Comparison of ENCODE assay signal across 1 cellular context in the genomic region with DNA sequence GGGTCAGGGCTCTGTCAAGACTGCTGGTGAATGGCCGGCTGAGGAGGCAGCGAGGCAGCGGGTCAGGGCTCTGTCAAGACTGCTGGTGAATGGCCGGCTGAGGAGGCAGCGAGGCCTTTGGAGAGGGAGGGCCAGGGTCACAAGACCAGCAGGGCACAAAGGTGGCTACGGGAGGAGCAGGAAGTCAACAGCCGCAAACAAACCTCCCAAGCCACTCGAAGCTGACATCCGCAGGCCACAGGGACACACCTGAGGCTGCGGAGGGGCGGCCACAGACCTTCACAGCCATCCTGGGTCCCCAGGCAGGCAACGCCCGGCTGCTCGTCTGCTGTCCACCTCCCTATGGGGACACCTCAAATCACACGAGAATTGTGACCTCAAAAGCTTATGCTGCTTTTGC.
TF ChIP-seq lines count a peak whose summit lies in the region.

No MANE protein-coding gene starts in this region.

TF ChIP-seq in HepG2, 621 proteins besides CTCF, POLR2A, EP300 and RAD21 (continued from another document and continues in another):
- TF ChIP-seq, protein P1, sequence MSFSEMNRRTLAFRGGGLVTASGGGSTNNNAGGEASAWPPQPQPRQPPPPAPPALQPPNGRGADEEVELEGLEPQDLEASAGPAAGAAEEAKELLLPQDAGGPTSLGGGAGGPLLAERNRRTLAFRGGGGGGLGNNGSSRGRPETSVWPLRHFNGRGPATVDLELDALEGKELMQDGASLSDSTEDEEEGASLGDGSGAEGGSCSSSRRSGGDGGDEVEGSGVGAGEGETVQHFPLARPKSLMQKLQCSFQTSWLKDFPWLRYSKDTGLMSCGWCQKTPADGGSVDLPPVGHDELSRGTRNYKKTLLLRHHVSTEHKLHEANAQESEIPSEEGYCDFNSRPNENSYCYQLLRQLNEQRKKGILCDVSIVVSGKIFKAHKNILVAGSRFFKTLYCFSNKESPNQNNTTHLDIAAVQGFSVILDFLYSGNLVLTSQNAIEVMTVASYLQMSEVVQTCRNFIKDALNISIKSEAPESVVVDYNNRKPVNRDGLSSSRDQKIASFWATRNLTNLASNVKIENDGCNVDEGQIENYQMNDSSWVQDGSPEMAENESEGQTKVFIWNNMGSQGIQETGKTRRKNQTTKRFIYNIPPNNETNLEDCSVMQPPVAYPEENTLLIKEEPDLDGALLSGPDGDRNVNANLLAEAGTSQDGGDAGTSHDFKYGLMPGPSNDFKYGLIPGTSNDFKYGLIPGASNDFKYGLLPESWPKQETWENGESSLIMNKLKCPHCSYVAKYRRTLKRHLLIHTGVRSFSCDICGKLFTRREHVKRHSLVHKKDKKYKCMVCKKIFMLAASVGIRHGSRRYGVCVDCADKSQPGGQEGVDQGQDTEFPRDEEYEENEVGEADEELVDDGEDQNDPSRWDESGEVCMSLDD (CRISPR knock-in tag; IDR thresholded peaks at IDR 0.05; ENCODE audit: borderline replicate concordance), result no peak
- no peak for TF ChIP-seq NFIC (IDR thresholded peaks at IDR 0.05; ENCODE audit: low read length)
- no peak for TF ChIP-seq ZFAT (CRISPR knock-in tag; conservative IDR thresholded peaks at IDR 0.05)
- TF ChIP-seq GATAD2A (CRISPR knock-in tag; IDR thresholded peaks at IDR 0.05), result 0 out of 2 replicates have a peak, but pooled peaks have one; percentile 12
- TF ChIP-seq ZSCAN12 (CRISPR knock-in tag; IDR thresholded peaks at IDR 0.05), result no peak
- TF ChIP-seq ZNF337 (CRISPR knock-in tag; IDR thresholded peaks at IDR 0.05; ENCODE audit: borderline replicate concordance, low read depth), result no peak
- TF ChIP-seq, protein P2, sequence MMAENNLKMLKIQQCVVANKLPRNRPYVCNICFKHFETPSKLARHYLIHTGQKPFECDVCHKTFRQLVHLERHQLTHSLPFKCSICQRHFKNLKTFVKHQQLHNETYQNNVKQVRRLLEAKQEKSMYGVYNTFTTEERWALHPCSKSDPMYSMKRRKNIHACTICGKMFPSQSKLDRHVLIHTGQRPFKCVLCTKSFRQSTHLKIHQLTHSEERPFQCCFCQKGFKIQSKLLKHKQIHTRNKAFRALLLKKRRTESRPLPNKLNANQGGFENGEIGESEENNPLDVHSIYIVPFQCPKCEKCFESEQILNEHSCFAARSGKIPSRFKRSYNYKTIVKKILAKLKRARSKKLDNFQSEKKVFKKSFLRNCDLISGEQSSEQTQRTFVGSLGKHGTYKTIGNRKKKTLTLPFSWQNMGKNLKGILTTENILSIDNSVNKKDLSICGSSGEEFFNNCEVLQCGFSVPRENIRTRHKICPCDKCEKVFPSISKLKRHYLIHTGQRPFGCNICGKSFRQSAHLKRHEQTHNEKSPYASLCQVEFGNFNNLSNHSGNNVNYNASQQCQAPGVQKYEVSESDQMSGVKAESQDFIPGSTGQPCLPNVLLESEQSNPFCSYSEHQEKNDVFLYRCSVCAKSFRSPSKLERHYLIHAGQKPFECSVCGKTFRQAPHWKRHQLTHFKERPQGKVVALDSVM (CRISPR knock-in tag; IDR thresholded peaks at IDR 0.05), result peak; percentile 72; the same call in 1 of the 2 replicates
- no peak for TF ChIP-seq GATA4 (IDR thresholded peaks at IDR 0.05; ENCODE audit: borderline replicate concordance, low read depth)
- no peak for TF ChIP-seq ZNF234 (CRISPR knock-in tag; conservative IDR thresholded peaks at IDR 0.05)
- no peak for TF ChIP-seq NAIF1 (CRISPR knock-in tag; IDR thresholded peaks at IDR 0.05; ENCODE audit: borderline replicate concordance)
- TF ChIP-seq IKZF1 (IDR thresholded peaks at IDR 0.05), result no peak
- TF ChIP-seq HCFC1 (IDR thresholded peaks at IDR 0.05; ENCODE audit: low read depth, low read length), result no peak
- TF ChIP-seq RARA (CRISPR knock-in tag; IDR thresholded peaks at IDR 0.05), result peak; percentile 45; the same call in 1 of the 2 replicates
- TF ChIP-seq ZGPAT (CRISPR knock-in tag; IDR thresholded peaks at IDR 0.05), result peak; percentile 31; the same call in 1 of the 2 replicates
- TF ChIP-seq, protein P3, sequence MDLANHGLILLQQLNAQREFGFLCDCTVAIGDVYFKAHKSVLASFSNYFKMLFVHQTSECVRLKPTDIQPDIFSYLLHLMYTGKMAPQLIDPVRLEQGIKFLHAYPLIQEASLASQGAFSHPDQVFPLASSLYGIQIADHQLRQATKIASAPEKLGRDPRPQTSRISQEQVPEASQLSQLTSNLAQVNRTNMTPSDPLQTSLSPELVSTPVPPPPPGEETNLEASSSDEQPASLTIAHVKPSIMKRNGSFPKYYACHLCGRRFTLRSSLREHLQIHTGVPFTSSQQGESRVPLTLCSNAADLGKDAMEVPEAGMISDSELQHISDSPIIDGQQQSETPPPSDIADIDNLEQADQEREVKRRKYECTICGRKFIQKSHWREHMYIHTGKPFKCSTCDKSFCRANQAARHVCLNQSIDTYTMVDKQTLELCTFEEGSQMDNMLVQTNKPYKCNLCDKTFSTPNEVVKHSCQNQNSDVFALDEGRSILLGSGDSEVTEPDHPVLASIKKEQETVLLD (CRISPR knock-in tag; IDR thresholded peaks at IDR 0.05; ENCODE audit: low read depth), result no peak
- no peak for TF ChIP-seq ZKSCAN1 (IDR thresholded peaks at IDR 0.05; ENCODE audit: low read length)
- TF ChIP-seq, protein P4, sequence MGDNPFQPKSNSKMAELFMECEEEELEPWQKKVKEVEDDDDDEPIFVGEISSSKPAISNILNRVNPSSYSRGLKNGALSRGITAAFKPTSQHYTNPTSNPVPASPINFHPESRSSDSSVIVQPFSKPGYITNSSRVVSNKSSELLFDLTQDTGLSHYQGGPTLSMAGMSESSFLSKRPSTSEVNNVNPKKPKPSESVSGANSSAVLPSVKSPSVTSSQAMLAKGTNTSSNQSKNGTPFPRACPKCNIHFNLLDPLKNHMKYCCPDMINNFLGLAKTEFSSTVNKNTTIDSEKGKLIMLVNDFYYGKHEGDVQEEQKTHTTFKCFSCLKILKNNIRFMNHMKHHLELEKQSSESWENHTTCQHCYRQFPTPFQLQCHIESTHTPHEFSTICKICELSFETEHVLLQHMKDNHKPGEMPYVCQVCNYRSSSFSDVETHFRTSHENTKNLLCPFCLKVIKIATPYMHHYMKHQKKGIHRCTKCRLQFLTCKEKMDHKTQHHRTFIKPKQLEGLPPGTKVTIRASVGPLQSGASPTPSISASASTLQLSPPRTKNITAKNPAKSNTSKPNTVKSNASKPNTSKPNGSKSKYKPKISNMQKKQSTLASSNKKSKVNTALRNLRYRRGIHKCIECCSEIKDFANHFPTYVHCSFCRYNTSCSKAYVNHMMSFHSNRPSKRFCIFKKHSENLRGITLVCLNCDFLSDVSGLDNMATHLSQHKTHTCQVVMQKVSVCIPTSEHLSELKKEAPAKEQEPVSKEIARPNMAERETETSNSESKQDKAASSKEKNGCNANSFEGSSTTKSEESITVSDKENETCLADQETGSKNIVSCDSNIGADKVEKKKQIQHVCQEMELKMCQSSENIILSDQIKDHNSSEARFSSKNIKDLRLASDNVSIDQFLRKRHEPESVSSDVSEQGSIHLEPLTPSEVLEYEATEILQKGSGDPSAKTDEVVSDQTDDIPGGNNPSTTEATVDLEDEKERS (CRISPR knock-in tag; IDR thresholded peaks at IDR 0.05), result no peak
- TF ChIP-seq FOXP4 (CRISPR knock-in tag; IDR thresholded peaks at IDR 0.05), result peak; percentile 37; the same call in 1 of the 2 replicates
- TF ChIP-seq, protein P5, sequence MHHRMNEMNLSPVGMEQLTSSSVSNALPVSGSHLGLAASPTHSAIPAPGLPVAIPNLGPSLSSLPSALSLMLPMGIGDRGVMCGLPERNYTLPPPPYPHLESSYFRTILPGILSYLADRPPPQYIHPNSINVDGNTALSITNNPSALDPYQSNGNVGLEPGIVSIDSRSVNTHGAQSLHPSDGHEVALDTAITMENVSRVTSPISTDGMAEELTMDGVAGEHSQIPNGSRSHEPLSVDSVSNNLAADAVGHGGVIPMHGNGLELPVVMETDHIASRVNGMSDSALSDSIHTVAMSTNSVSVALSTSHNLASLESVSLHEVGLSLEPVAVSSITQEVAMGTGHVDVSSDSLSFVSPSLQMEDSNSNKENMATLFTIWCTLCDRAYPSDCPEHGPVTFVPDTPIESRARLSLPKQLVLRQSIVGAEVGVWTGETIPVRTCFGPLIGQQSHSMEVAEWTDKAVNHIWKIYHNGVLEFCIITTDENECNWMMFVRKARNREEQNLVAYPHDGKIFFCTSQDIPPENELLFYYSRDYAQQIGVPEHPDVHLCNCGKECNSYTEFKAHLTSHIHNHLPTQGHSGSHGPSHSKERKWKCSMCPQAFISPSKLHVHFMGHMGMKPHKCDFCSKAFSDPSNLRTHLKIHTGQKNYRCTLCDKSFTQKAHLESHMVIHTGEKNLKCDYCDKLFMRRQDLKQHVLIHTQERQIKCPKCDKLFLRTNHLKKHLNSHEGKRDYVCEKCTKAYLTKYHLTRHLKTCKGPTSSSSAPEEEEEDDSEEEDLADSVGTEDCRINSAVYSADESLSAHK (CRISPR knock-in tag; IDR thresholded peaks at IDR 0.05; ENCODE audit: borderline replicate concordance), result no peak
- no peak for TF ChIP-seq YEATS4 (CRISPR knock-in tag; IDR thresholded peaks at IDR 0.05; ENCODE audit: borderline replicate concordance)
- TF ChIP-seq, protein P6, sequence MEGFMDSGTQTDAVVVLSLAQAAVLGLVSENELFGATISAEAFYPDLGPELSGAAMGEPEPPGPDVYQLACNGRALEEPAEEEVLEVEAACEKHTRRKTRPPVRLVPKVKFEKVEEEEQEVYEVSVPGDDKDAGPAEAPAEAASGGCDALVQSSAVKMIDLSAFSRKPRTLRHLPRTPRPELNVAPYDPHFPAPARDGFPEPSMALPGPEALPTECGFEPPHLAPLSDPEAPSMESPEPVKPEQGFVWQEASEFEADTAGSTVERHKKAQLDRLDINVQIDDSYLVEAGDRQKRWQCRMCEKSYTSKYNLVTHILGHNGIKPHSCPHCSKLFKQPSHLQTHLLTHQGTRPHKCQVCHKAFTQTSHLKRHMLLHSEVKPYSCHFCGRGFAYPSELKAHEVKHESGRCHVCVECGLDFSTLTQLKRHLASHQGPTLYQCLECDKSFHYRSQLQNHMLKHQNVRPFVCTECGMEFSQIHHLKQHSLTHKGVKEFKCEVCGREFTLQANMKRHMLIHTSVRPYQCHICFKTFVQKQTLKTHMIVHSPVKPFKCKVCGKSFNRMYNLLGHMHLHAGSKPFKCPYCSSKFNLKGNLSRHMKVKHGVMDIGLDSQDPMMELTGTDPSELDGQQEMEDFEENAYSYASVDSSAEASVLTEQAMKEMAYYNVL (CRISPR knock-in tag; IDR thresholded peaks at IDR 0.05; ENCODE audit: borderline replicate concordance), result 0 out of 2 replicates have a peak, but pooled peaks have one; percentile 20
- no peak for TF ChIP-seq CBFB (CRISPR knock-in tag; IDR thresholded peaks at IDR 0.05)
- no peak for TF ChIP-seq NR0B2 (CRISPR knock-in tag; IDR thresholded peaks at IDR 0.05)
- TF ChIP-seq ZNF562 (CRISPR knock-in tag; IDR thresholded peaks at IDR 0.05; ENCODE audit: borderline replicate concordance), result no peak
- TF ChIP-seq GPBP1L1 (CRISPR knock-in tag; IDR thresholded peaks at IDR 0.05), result no peak
- TF ChIP-seq JDP2 (CRISPR knock-in tag; IDR thresholded peaks at IDR 0.05; ENCODE audit: borderline replicate concordance), result no peak
- no peak for TF ChIP-seq ZNF451 (CRISPR knock-in tag; IDR thresholded peaks at IDR 0.05)
